ENCODE assay signal across 15 cellular contexts in genomic region chr11:133948711-133949110, GRCh38. TPM values are rescaled to one million over a fixed set of nuclear protein-coding genes. Genes with fewer than 3 reads are reported as not detected.
DNase-seq lines count a peak whose midpoint lies in the region; ATAC-seq and TF ChIP-seq lines count a peak whose summit lies in the region.
"Had no signal": no experiment of that assay in that cellular context is flagged by ENCODE, and none has a peak within 500 bp of the region (broad histone marks: within the 10 kb centered on the region; RNA-seq: fewer than 3 reads in every experiment).

No MANE protein-coding gene starts in this region.

- H3K4me1 Mint-ChIP-seq in activated T-cell treated with anti-CD3 and anti-CD28 coated beads, Interleukin-2, amount 50 U/mL, for 24 hours (ENCODE audit: low read depth): peaks cover 81% of the 10 kb centered on the region
- H3K4me1 Mint-ChIP-seq in activated naive CD8-positive, alpha-beta T cell treated with anti-CD3 and anti-CD28 coated beads, Interleukin-2, amount 50 U/mL, for 24 hours: peaks cover 82% of the 10 kb centered on the region
- H3K4me1 Mint-ChIP-seq in neural crest cell: peaks cover 49% of the 10 kb centered on the region
- peaks cover 60% of the 10 kb centered on the region for H3K4me1 Mint-ChIP-seq in CD8-positive, alpha-beta T cell (ENCODE audit: low read depth)

- H3K36me3 ChIP-seq in CD8-positive, alpha-beta T cell (ENCODE audit: insufficient read depth, low read length): no peaks in the 10 kb centered on the region
- H3K36me3 ChIP-seq: left lung had no signal

- no peak for TF ChIP-seq CTCF in neural crest cell (conservative IDR thresholded peaks at IDR 0.05)
- TF ChIP-seq CTCF in CD8-positive, alpha-beta T cell (IDR thresholded peaks at IDR 0.05): no peak

- no peak overlapping the region for H3K4me3 ChIP-seq in CD8-positive, alpha-beta T cell (ENCODE audit: low read depth, low read length)
- H3K4me3 ChIP-seq: left lung, sigmoid colon, SK-N-MC had no signal

- intact Hi-C loops in CD8-positive, alpha-beta T cell (cut with DNase I, micrococcal nuclease): loop anchor here in 1 of 2 experiments (5.0 to 10.0 kb wide), 3 partner anchors 274 to 384 kb away; partner anchors contain the start of genes ACAD8, GLB1L2, NCAPD3 and THYN1

- H3K27ac Mint-ChIP-seq in activated T-cell treated with anti-CD3 and anti-CD28 coated beads, Interleukin-2, amount 50 U/mL, for 24 hours: peak overlapping the region; percentile 75
- H3K27ac Mint-ChIP-seq in activated naive CD8-positive, alpha-beta T cell treated with anti-CD3 and anti-CD28 coated beads, Interleukin-2, amount 50 U/mL, for 24 hours: no peak overlapping the region
- H3K27ac Mint-ChIP-seq in neural crest cell (ENCODE audit: unreplicated experiment): peak overlapping the region; percentile 97
- H3K27ac Mint-ChIP-seq in CD8-positive, alpha-beta T cell: no peak overlapping the region
- H3K27ac Mint-ChIP-seq: activated naive CD4-positive, alpha-beta T cell treated with anti-CD3 and anti-CD28 coated beads for 36 hours; natural killer cell; stimulated activated naive B cell treated with anti-CD40 and anti-IgM and Interleukin-4, amounts not matched to agents 10 μg/mL and 1 μg/mL and 100 μg/mL, for 72 hours had no signal

- H3K4me3 Mint-ChIP-seq in activated T-cell treated with anti-CD3 and anti-CD28 coated beads, Interleukin-2, amount 50 U/mL, for 24 hours: peak overlapping the region; percentile 59
- peak overlapping the region; percentile 58 for H3K4me3 Mint-ChIP-seq in activated naive CD8-positive, alpha-beta T cell treated with anti-CD3 and anti-CD28 coated beads, Interleukin-2, amount 50 U/mL, for 24 hours
- no peak overlapping the region for H3K4me3 Mint-ChIP-seq in neural crest cell
- H3K4me3 Mint-ChIP-seq in CD8-positive, alpha-beta T cell: no peak overlapping the region
- H3K4me3 Mint-ChIP-seq: natural killer cell; stimulated activated naive B cell treated with anti-CD40 and anti-IgM and Interleukin-4, amounts not matched to agents 10 μg/mL and 1 μg/mL and 100 μg/mL, for 72 hours had no signal

- H3K9me3 ChIP-seq in CD8-positive, alpha-beta T cell (ENCODE audit: low read length): no peaks in the 10 kb centered on the region
- H3K9me3 ChIP-seq: left lung, sigmoid colon had no signal

- CTCF ChIA-PET in CD8-positive, alpha-beta T cell (lab: Charles Lee): interaction anchor here (1.1 to 2.5 kb wide), 5 partner anchors 18 to 191 kb away, joined by 3 to 11 read pairs (median 8); no protein-coding TSS in a partner anchor

- H3K36me3 Mint-ChIP-seq in activated T-cell treated with anti-CD3 and anti-CD28 coated beads, Interleukin-2, amount 50 U/mL, for 24 hours (ENCODE audit: low read depth): peaks cover 11% of the 10 kb centered on the region
- H3K36me3 Mint-ChIP-seq in activated naive CD8-positive, alpha-beta T cell treated with anti-CD3 and anti-CD28 coated beads, Interleukin-2, amount 50 U/mL, for 24 hours (ENCODE audit: low read depth): peaks cover 7% of the 10 kb centered on the region
- H3K36me3 Mint-ChIP-seq in neural crest cell (ENCODE audit: low read depth): no peaks in the 10 kb centered on the region
- H3K36me3 Mint-ChIP-seq in CD8-positive, alpha-beta T cell: no peaks in the 10 kb centered on the region
- H3K36me3 Mint-ChIP-seq: natural killer cell; stimulated activated naive B cell treated with anti-CD40 and anti-IgM and Interleukin-4, amounts not matched to agents 10 μg/mL and 1 μg/mL and 100 μg/mL, for 72 hours had no signal

- H3K4me1 ChIP-seq in CD8-positive, alpha-beta T cell (ENCODE audit: insufficient read depth, low read length): peaks cover 70% of the 10 kb centered on the region

- DNase-seq in activated T-cell treated with anti-CD3 and anti-CD28 coated beads, Interleukin-2, amount 50 U/mL, for 24 hours: no peak
- no peak for DNase-seq in activated T-cell treated with anti-CD3 and anti-CD28 coated beads for 4 hours
- peak; percentile 73 for DNase-seq in NCI-H1092 treated with DMSO at 0.1 percent for 48 hours (lab: John Stamatoyannopoulos, UW)
- DNase-seq in activated naive CD8-positive, alpha-beta T cell treated with anti-CD3 and anti-CD28 coated beads, Interleukin-2, amount 50 U/mL, for 24 hours: no peak
- no peak for DNase-seq in neural crest cell (ENCODE audit: low read depth, low spot score)
- no peak for DNase-seq in CD8-positive, alpha-beta T cell
- DNase-seq in putamen (ENCODE audit: low spot score): no peak
- DNase-seq: IMR-90; natural killer cell; sigmoid colon; stimulated activated naive B cell treated with anti-CD40 and anti-IgM and Interleukin-4, amounts not matched to agents 10 μg/mL and 1 μg/mL and 100 μg/mL, for 72 hours had no signal

- H3K27me3 Mint-ChIP-seq in activated T-cell treated with anti-CD3 and anti-CD28 coated beads, Interleukin-2, amount 50 U/mL, for 24 hours: peaks cover under 1% of the 10 kb centered on the region
- H3K27me3 Mint-ChIP-seq in activated naive CD8-positive, alpha-beta T cell treated with anti-CD3 and anti-CD28 coated beads, Interleukin-2, amount 50 U/mL, for 24 hours: peaks cover 4% of the 10 kb centered on the region
- H3K27me3 Mint-ChIP-seq in neural crest cell (ENCODE audit: low read depth): peaks cover 68% of the 10 kb centered on the region
- H3K27me3 Mint-ChIP-seq in CD8-positive, alpha-beta T cell (ENCODE audit: low read depth): no peaks in the 10 kb centered on the region

- H3K27me3 ChIP-seq in CD8-positive, alpha-beta T cell (ENCODE audit: insufficient read depth, low read length): no peaks in the 10 kb centered on the region
- H3K27me3 ChIP-seq: sigmoid colon had no signal

- no peak for ATAC-seq in activated naive CD8-positive, alpha-beta T cell treated with anti-CD3 and anti-CD28 coated beads, Interleukin-2, amount 50 U/mL, for 24 hours
- ATAC-seq in CD8-positive, alpha-beta T cell: no peak
- no peak for ATAC-seq in GM18502 (IDR thresholded peaks at IDR 0.05; ENCODE audit: poor library complexity, unreplicated experiment)
- ATAC-seq: left lung, natural killer cell had no signal

- H3K9me3 Mint-ChIP-seq in activated T-cell treated with anti-CD3 and anti-CD28 coated beads, Interleukin-2, amount 50 U/mL, for 24 hours: no peaks in the 10 kb centered on the region
- H3K9me3 Mint-ChIP-seq in activated naive CD8-positive, alpha-beta T cell treated with anti-CD3 and anti-CD28 coated beads, Interleukin-2, amount 50 U/mL, for 24 hours: no peaks in the 10 kb centered on the region
- H3K9me3 Mint-ChIP-seq in neural crest cell: no peaks in the 10 kb centered on the region
- no peaks in the 10 kb centered on the region for H3K9me3 Mint-ChIP-seq in CD8-positive, alpha-beta T cell
- H3K9me3 Mint-ChIP-seq: activated naive CD4-positive, alpha-beta T cell treated with anti-CD3 and anti-CD28 coated beads for 36 hours; natural killer cell; stimulated activated naive B cell treated with anti-CD40 and anti-IgM and Interleukin-4, amounts not matched to agents 10 μg/mL and 1 μg/mL and 100 μg/mL, for 72 hours had no signal

- no peak overlapping the region for H3K27ac ChIP-seq in CD8-positive, alpha-beta T cell (ENCODE audit: low read depth, low read length)
- H3K27ac ChIP-seq: left lung, SK-N-MC had no signal

- POLR2A ChIA-PET in CD8-positive, alpha-beta T cell (lab: Charles Lee): interaction anchor here (0.8 kb wide), 1 partner anchor 11 kb away, joined by 4 read pairs; no protein-coding TSS in a partner anchor

RNA-seq across cellular contexts. Expression of gene IGSF9B, which starts 8.1 kb away (rescaled TPM):
- total RNA-seq in neural crest cell: 10.4 and 12.9 TPM in 2 replicates
- 10 to 100 TPM; 10.1 to 11.6 TPM for total RNA-seq in CD8-positive, alpha-beta T cell

Comparison
In these comparisons a context has a peak if more than half of its experiments do, and no peak if none do; other contexts are left out.
1. H3K27ac Mint-ChIP-seq: peak in activated T-cell treated with anti-CD3 and anti-CD28 coated beads, Interleukin-2, amount 50 U/mL, for 24 hours (single experiment) and neural crest cell (single experiment); none in activated naive CD8-positive, alpha-beta T cell treated with anti-CD3 and anti-CD28 coated beads, Interleukin-2, amount 50 U/mL, for 24 hours (single experiment) and CD8-positive, alpha-beta T cell (single experiment).
2. H3K4me3 Mint-ChIP-seq: peak in activated T-cell treated with anti-CD3 and anti-CD28 coated beads, Interleukin-2, amount 50 U/mL, for 24 hours (single experiment) and activated naive CD8-positive, alpha-beta T cell treated with anti-CD3 and anti-CD28 coated beads, Interleukin-2, amount 50 U/mL, for 24 hours (single experiment); none in neural crest cell (single experiment) and CD8-positive, alpha-beta T cell (single experiment).